ENCODE assay signal across 9 cellular contexts in the genomic region with DNA sequence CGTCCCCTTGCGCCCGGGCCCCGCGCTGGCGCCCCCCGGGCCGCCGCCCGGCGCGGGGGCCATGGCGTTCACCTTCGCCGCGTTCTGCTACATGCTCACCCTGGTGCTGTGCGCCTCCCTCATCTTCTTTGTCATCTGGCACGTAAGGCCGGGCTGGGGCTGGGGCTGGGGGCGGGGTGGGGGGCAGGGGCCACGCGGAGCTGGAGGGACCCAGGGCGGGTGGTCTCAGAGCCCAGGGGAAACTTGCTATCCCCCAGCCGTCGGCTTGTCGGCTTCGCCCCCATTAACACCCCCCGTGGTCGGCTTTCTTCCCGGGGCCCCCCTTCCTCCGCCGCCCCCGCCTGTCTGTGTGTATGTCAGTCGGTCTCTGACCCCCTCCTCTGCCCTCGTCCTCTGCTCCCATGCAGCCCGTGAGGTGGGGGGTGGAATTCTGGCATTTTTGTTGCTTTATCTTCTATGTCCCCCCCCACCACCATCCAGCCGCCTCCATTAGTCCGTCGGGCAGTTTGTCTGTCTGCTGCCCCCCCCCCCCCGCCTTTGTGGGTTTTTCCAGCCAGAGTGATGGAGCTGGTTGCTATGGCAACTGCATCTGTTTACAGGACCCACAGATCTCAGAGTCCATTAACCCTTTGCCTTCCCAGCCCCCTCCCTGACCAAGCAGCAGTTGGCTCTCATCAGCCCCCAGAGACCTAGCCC. TPM values are rescaled to one million over a fixed set of nuclear protein-coding genes. Genes with fewer than 3 reads are reported as not detected.
DNase-seq lines count a peak whose midpoint lies in the region; ATAC-seq and TF ChIP-seq lines count a peak whose summit lies in the region.
"Had no signal": no experiment of that assay in that cellular context is flagged by ENCODE, and none has a peak within 500 bp of the region (broad histone marks: within the 10 kb centered on the region; RNA-seq: fewer than 3 reads in every experiment).

No MANE protein-coding gene starts in this region.

- no peaks in the 10 kb centered on the region for H3K27me3 Mint-ChIP-seq in T-helper 17 cell

- H3K4me1 ChIP-seq in tibial artery: peaks cover 3 to 28% (median 24%) of the 10 kb centered on the region in 4 donors

- peak overlapping the region; percentile 89 for H3K4me3 Mint-ChIP-seq in T-helper 17 cell

- no peak for ATAC-seq in T-helper 17 cell
- no peak for ATAC-seq in HG02981 (IDR thresholded peaks at IDR 0.05; ENCODE audit: unreplicated experiment)

- H3K27ac ChIP-seq in tibial artery: no peak overlapping the region

- TF ChIP-seq CTCF in fibroblast of the aortic adventitia (IDR thresholded peaks at IDR 0.05; ENCODE audit: insufficient read depth, low read length): no peak
- TF ChIP-seq CTCF in tibial artery (IDR thresholded peaks at IDR 0.05): no peak

- peaks cover 7 to 34% (median 33%) of the 10 kb centered on the region in 3 donors for H3K36me3 ChIP-seq in tibial artery

- peak overlapping the region; percentile 94 for H3K27ac Mint-ChIP-seq in T-helper 17 cell

- H3K36me3 Mint-ChIP-seq in T-helper 17 cell (ENCODE audit: low read depth): peaks cover 4% of the 10 kb centered on the region

- intact Hi-C loops in tibial artery (cut with DNase I; ENCODE audit: low total_unique reads): no loop called here

- peak; percentile 15 for DNase-seq in activated naive CD4-positive, alpha-beta T cell treated with Interleukin-2 at 50 U/mL for 16 hours
- DNase-seq in activated naive CD4-positive, alpha-beta T cell (lab: John Stamatoyannopoulos, UW): no peak
- DNase-seq in T-helper 17 cell (no peak), fibroblast of the aortic adventitia (ENCODE audit: low read depth) (no peak), tibial artery (no peak), NCI-H2081 treated with DMSO at 0.1 percent for 48 hours (lab: John Stamatoyannopoulos, UW) (no peak), NCI-H226 (no peak)

- H3K4me3 ChIP-seq in fibroblast of the aortic adventitia (ENCODE audit: low read depth, low read length) (peak overlapping the region; percentile 13), tibial artery (peak overlapping the region; percentile 29 to 49)
- H3K4me3 ChIP-seq: lung had no signal

- H3K4me1 Mint-ChIP-seq in T-helper 17 cell: peaks cover 32% of the 10 kb centered on the region

- H3K9me3 ChIP-seq in T-helper 17 cell (ENCODE audit: control insufficient read depth, low read length, poor library complexity, severe bottlenecking) (no peaks in the 10 kb centered on the region), tibial artery (no peaks in the 10 kb centered on the region)

- no peaks in the 10 kb centered on the region for H3K27me3 ChIP-seq in tibial artery

RNA-seq across cellular contexts. Expression of a gene that starts 0.6 kb away (rescaled TPM):
- 10 to 100 TPM in 1 of 2 donors, 1 to 10 TPM in 1; 9.0 to 14.4 TPM for total RNA-seq in T-helper 17 cell
- total RNA-seq in fibroblast of the aortic adventitia (ENCODE audit: low replicate concordance): 1.1 TPM in 1 of 2 replicates, not detected in the other

RNA-seq across cellular contexts. Expression of a gene that starts 10.1 kb away (rescaled TPM):
- 10 to 100 TPM; 72.8 to 89.1 TPM for total RNA-seq in T-helper 17 cell
- 69.1 and 85.1 TPM in 2 replicates for total RNA-seq in fibroblast of the aortic adventitia (ENCODE audit: low replicate concordance)

RNA-seq across cellular contexts. Expression of a gene that starts 10.4 kb away (rescaled TPM):
- total RNA-seq in T-helper 17 cell (10 to 100 TPM; 32.6 to 35.1 TPM), fibroblast of the aortic adventitia (ENCODE audit: low replicate concordance) (35.0 and 119 TPM in 2 replicates)

RNA-seq across cellular contexts. Expression of a gene that starts 13.2 kb away (rescaled TPM):
- total RNA-seq in T-helper 17 cell (under 1 TPM; 0.16 to 0.32 TPM), fibroblast of the aortic adventitia (ENCODE audit: low replicate concordance) (0.27 and 0.41 TPM in 2 replicates)

RNA-seq across cellular contexts. Expression of a gene that starts 21.0 kb away (rescaled TPM):
- total RNA-seq in T-helper 17 cell (10 to 100 TPM; 55.1 to 58.3 TPM), fibroblast of the aortic adventitia (ENCODE audit: low replicate concordance) (11.5 and 15.9 TPM in 2 replicates)
